In the genomic region with DNA sequence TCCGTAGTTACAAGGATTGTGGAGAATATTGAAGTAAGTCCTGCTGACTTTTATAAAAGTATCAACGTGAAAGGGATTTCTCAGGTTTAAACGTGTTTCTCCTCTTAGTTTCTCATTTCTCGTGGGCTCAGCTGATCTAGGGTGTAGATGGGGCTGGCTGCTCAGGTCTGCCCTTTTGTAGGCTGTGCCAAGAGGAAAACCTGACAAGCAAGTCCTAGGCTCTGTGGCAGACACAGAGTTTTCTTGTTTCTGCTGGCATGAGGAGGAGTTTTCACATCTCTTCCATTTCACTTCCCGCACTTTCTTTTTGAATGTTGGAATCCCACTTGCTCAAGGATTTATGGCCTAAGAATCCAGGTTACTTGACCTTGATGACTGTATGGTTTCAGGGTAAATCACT, we compare ENCODE assay signal across 18 cellular contexts. TPM values are rescaled to one million over a fixed set of nuclear protein-coding genes. Genes with fewer than 3 reads are reported as not detected.
DNase-seq lines count a peak whose midpoint lies in the region; ATAC-seq, FAIRE-seq and TF ChIP-seq lines count a peak whose summit lies in the region.
"Had no signal": no experiment of that assay in that cellular context is flagged by ENCODE, and none has a peak within 500 bp of the region (broad histone marks: within the 10 kb centered on the region; RNA-seq: fewer than 3 reads in every experiment).

No MANE protein-coding gene starts in this region.

- H3K27me3 Mint-ChIP-seq in activated T-helper 17 cell treated with anti-CD3 and anti-CD28 coated beads, Interleukin-2, amount 50 U/mL, for 72 hours: no peaks in the 10 kb centered on the region

- H3K4me3 Mint-ChIP-seq in activated T-helper 17 cell treated with anti-CD3 and anti-CD28 coated beads, Interleukin-2, amount 50 U/mL, for 72 hours: no peak overlapping the region
- H3K4me3 Mint-ChIP-seq in stimulated activated effector memory CD8-positive, alpha-beta T cell treated with anti-CD3 and anti-CD28 coated beads, Interleukin-12 subunit alpha, Interleukin-12 subunit beta, amount 100 ng/mL, for 72 hours: no peak overlapping the region

- H3K27ac ChIP-seq in C4-2B: peak overlapping the region; percentile 9; the same call in 1 of the 2 replicates
- peak overlapping the region; percentile 23 for H3K27ac ChIP-seq in epithelial cell of prostate

- ATAC-seq in activated T-helper 17 cell treated with anti-CD3 and anti-CD28 coated beads, Interleukin-2, amount 50 U/mL, for 72 hours (replicated peaks): no peak
- ATAC-seq in stimulated activated effector memory CD8-positive, alpha-beta T cell treated with anti-CD3 and anti-CD28 coated beads, Interleukin-12 subunit alpha, Interleukin-12 subunit beta, amount 100 ng/mL, for 72 hours: no peak
- ATAC-seq in HG03521 (IDR thresholded peaks at IDR 0.05; ENCODE audit: unreplicated experiment) (no peak), HG02870 (IDR thresholded peaks at IDR 0.05; ENCODE audit: unreplicated experiment) (no peak)
- ATAC-seq: Right ventricle myocardium inferior had no signal

- 0 out of 2 replicates have a peak, but pooled peaks have one; percentile 0 for TF ChIP-seq CTCF in C4-2B (conservative IDR thresholded peaks at IDR 0.05)

- H3K4me1 Mint-ChIP-seq in activated T-helper 17 cell treated with anti-CD3 and anti-CD28 coated beads, Interleukin-2, amount 50 U/mL, for 72 hours: no peaks in the 10 kb centered on the region
- no peaks in the 10 kb centered on the region for H3K4me1 Mint-ChIP-seq in stimulated activated effector memory CD8-positive, alpha-beta T cell treated with anti-CD3 and anti-CD28 coated beads, Interleukin-12 subunit alpha, Interleukin-12 subunit beta, amount 100 ng/mL, for 72 hours

- peaks cover 83% of the 10 kb centered on the region for H3K36me3 Mint-ChIP-seq in activated T-helper 17 cell treated with anti-CD3 and anti-CD28 coated beads, Interleukin-2, amount 50 U/mL, for 72 hours (ENCODE audit: low read depth)
- peaks cover 85% of the 10 kb centered on the region for H3K36me3 Mint-ChIP-seq in stimulated activated effector memory CD8-positive, alpha-beta T cell treated with anti-CD3 and anti-CD28 coated beads, Interleukin-12 subunit alpha, Interleukin-12 subunit beta, amount 100 ng/mL, for 72 hours

- no peaks in the 10 kb centered on the region for H3K9me3 Mint-ChIP-seq in activated T-helper 17 cell treated with anti-CD3 and anti-CD28 coated beads, Interleukin-2, amount 50 U/mL, for 72 hours
- no peaks in the 10 kb centered on the region for H3K9me3 Mint-ChIP-seq in stimulated activated effector memory CD8-positive, alpha-beta T cell treated with anti-CD3 and anti-CD28 coated beads, Interleukin-12 subunit alpha, Interleukin-12 subunit beta, amount 100 ng/mL, for 72 hours

- DNase-seq in epithelial cell of prostate (ENCODE audit: low read depth, low spot score): no peak
- DNase-seq in stimulated activated effector memory CD8-positive, alpha-beta T cell treated with anti-CD3 and anti-CD28 coated beads, Interleukin-12 subunit alpha, Interleukin-12 subunit beta, amount 100 ng/mL, for 72 hours (ENCODE audit: low spot score in 2 of 2): no peak
- no peak for DNase-seq in urothelium cell line (ENCODE audit: low spot score)
- no peak for DNase-seq in globus pallidus (ENCODE audit: low spot score)
- DNase-seq: 8988T, C1 segment of cervical spinal cord, DMS79, MM.1S, NCI-H1092, NCI-H146, NCI-H2029, NCI-H345, NCI-H524 treated with DMSO at 0.1 percent for 48 hours had no signal

- FAIRE-seq in urothelium cell line (lab: Jason Lieb, UNC): no peak

- peak overlapping the region; percentile 6 for H3K27ac Mint-ChIP-seq in activated T-helper 17 cell treated with anti-CD3 and anti-CD28 coated beads, Interleukin-2, amount 50 U/mL, for 72 hours
- peak overlapping the region; percentile 11 for H3K27ac Mint-ChIP-seq in stimulated activated effector memory CD8-positive, alpha-beta T cell treated with anti-CD3 and anti-CD28 coated beads, Interleukin-12 subunit alpha, Interleukin-12 subunit beta, amount 100 ng/mL, for 72 hours

RNA-seq across cellular contexts. Expression of gene VPS13D, which starts 14.8 kb away (rescaled TPM):
- 10 to 100 TPM; 30.4 to 35.6 TPM for total RNA-seq in activated T-helper 17 cell treated with anti-CD3 and anti-CD28 coated beads, Interleukin-2, amount 50 U/mL, for 72 hours
